ENCODE assay signal across 16 cellular contexts in the genomic region with DNA sequence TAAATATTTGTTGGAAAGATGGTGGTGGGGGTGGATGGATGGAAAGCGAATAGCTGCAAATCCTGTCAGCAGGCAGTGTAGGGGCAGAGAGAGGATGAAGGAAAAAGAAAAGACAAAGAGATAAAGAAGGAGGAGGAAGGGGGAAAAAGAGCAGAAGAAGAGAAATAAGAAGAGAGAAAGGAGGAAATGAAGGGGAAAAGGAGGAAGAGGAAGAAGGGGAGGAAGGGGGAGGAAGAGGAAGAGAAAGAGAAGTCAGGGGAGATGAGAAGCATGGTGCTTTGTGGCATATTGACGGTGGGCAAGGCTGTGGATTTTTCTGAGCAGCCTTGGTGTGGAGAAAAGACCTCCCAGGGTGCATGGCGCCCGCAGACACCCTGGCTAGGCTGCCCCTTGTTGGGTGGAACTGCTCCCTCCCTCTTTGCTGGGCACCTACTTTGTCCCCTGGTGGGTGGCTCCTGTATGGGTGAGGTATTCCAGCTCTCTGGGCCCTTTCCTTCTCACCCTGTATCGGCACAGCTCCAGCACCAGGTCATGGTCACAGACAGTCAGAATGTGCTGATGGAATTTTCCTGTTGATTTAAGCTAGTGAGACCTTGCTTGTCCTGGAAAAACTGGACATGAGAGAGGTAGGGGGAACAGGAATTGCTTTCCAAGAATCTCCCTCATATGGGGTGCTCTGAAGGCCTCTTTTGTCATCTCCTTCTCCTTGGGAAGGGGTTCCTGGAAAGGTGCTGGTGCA.
"Had no signal": no experiment of that assay in that cellular context is flagged by ENCODE, and none has a peak within 500 bp of the region (broad histone marks: within the 10 kb centered on the region; RNA-seq: fewer than 3 reads in every experiment).

No MANE protein-coding gene starts in this region.

- H3K4me1 ChIP-seq: left lung, parathyroid adenoma, stomach, uterus had no signal

- H3K4me3 Mint-ChIP-seq: activated T-cell treated with anti-CD3 and anti-CD28 coated beads, Interleukin-2, amount 50 U/mL, for 4 hours; memory B cell; T-helper 1 cell treated with Interleukin-12 subunit alpha and Interleukin-12 subunit beta and Interleukin-4 antibody, amounts not matched to agents 30 μg/mL and 1 μg/mL, for 36 hours had no signal

- H3K27me3 ChIP-seq: heart left ventricle, left lung, stomach, uterus had no signal

- FAIRE-seq: frontal cortex had no signal

- H3K4me1 Mint-ChIP-seq: memory B cell had no signal

- DNase-seq: activated CD4-positive, alpha-beta T cell treated with anti-CD3 and anti-CD28 coated beads, Interleukin-2, amount 50 U/mL, for 4 hours; activated CD4-positive, CD25-positive, alpha-beta regulatory T cell treated with anti-CD3 and anti-CD28 coated beads, Interleukin-2, amount 50 U/mL, for 72 hours; activated gamma-delta T cell; activated T-cell treated with anti-CD3 and anti-CD28 coated beads, Interleukin-2, amount 50 U/mL, for 4 hours; caudate nucleus; effector CD4-positive, alpha-beta T cell; heart left ventricle; stimulated activated CD4-positive, alpha-beta T cell treated with anti-CD3 and anti-CD28 coated beads, Interleukin-4, amount 100 ng/mL, for 24 hours; stomach; uterus had no signal

- H3K79me2 ChIP-seq: parathyroid adenoma had no signal

- H3K27ac ChIP-seq: coronary artery, heart left ventricle, left lung, parathyroid adenoma, stomach, uterus had no signal

- H3K9ac ChIP-seq: parathyroid adenoma had no signal

- H3K9me3 ChIP-seq: heart left ventricle, left lung, stomach, uterus had no signal

- H3K27ac Mint-ChIP-seq: memory B cell; T-helper 1 cell treated with Interleukin-12 subunit alpha and Interleukin-12 subunit beta and Interleukin-4 antibody, amounts not matched to agents 30 μg/mL and 1 μg/mL, for 36 hours had no signal

- H3K9me3 Mint-ChIP-seq: T-helper 1 cell treated with Interleukin-12 subunit alpha and Interleukin-12 subunit beta and Interleukin-4 antibody, amounts not matched to agents 30 μg/mL and 1 μg/mL, for 36 hours had no signal

- H2AFZ ChIP-seq: parathyroid adenoma had no signal

- H3K36me3 ChIP-seq: heart left ventricle, left lung, stomach, uterus had no signal

- ATAC-seq: heart left ventricle, left lung had no signal

- H3K4me3 ChIP-seq: coronary artery, heart left ventricle, left lung, stomach, uterus had no signal

- H3K36me3 Mint-ChIP-seq: memory B cell had no signal
